Comparison of ENCODE assay signal across 11 cellular contexts in genomic region chr2:235439959-235440662, GRCh38. TPM values are rescaled to one million over a fixed set of nuclear protein-coding genes. Genes with fewer than 3 reads are reported as not detected.
DNase-seq lines count a peak whose midpoint lies in the region; ATAC-seq, FAIRE-seq and TF ChIP-seq lines count a peak whose summit lies in the region.
"Had no signal": no experiment of that assay in that cellular context is flagged by ENCODE, and none has a peak within 500 bp of the region (broad histone marks: within the 10 kb centered on the region; RNA-seq: fewer than 3 reads in every experiment).

No MANE protein-coding gene starts in this region.

- DNase-seq in H7 (peak; percentile 33), H1 (ENCODE audit: low read depth in 1 of 2, low spot score in 2 of 2) (no peak), SHP77 (lab: John Stamatoyannopoulos, UW) (no peak), left cardiac atrium (no peak), omental fat pad (ENCODE audit: low spot score) (no peak)
- DNase-seq: Caco-2; CD8-positive, alpha-beta memory T cell; DMS53; GF-D8; H9 had no signal

- H2BK15ac ChIP-seq in H1 (ENCODE audit: low read length), result no peak overlapping the region

- peak overlapping the region; percentile 9; the same call in 1 of the 2 replicates for H4K8ac ChIP-seq in H1 (ENCODE audit: extremely low read depth, insufficient read depth, low read length)

- H3K4me3 ChIP-seq in H7 (ENCODE audit: insufficient read depth, low read depth, low read length) (no peak overlapping the region), H1 (ENCODE audit: extremely low read depth in 1 of 4, insufficient read depth in 2 of 4, low read depth in 3 of 4, low read length in 4 of 4) (no peak overlapping the region), parathyroid adenoma (ENCODE audit: low read depth, low read length) (no peak overlapping the region)

- peaks cover 0 to 4% (median 0%) of the 10 kb centered on the region in 4 experiments; a peak in 1 of 7 replicates for H3K4me1 ChIP-seq in H1 (replicated peaks in 1 of 4; ENCODE audit: control insufficient read depth in 3 of 4, insufficient read depth in 4 of 4, low read length in 3 of 4)
- H3K4me1 ChIP-seq in parathyroid adenoma, result peaks cover 4% of the 10 kb centered on the region
- H3K4me1 ChIP-seq: Caco-2 had no signal

- H3K56ac ChIP-seq in H1 (replicated peaks; ENCODE audit: insufficient read length, low read depth, low read length), result no peak overlapping the region

- H3K36me3 ChIP-seq in H7 (replicated peaks; ENCODE audit: control insufficient read depth, insufficient read depth, low read length) (no peaks in the 10 kb centered on the region), H1 (ENCODE audit: control insufficient read depth in 2 of 4, insufficient read depth in 4 of 4, low read length in 3 of 4) (no peaks in the 10 kb centered on the region), parathyroid adenoma (ENCODE audit: control insufficient read depth, insufficient read depth, low read length) (no peaks in the 10 kb centered on the region)

- H3K27ac ChIP-seq in H1 (ENCODE audit: low read depth, low read length) (no peak overlapping the region), parathyroid adenoma (no peak overlapping the region)

- WGBS in H1 (ENCODE audit: extremely low coverage in 1 of 2, insufficient coverage in 1 of 2, insufficient read length in 1 of 2, insufficient replicate concordance in 2 of 2, low coverage in 1 of 2, low lambda C conversion rate in 2 of 2, missing lambda C conversion rate in 1 of 2), 2 experiments, result 89% methylated on average over 18 of the region's 18 CpGs; no CpG with 5 or more reads in 1 of the 2 experiments

- no peak overlapping the region for H4K91ac ChIP-seq in H1 (replicated peaks; ENCODE audit: insufficient read length, low read length)

- intact Hi-C loops in left cardiac atrium (cut with DNase I), result no loop called here

- no peaks in the 10 kb centered on the region for H3K9me3 ChIP-seq in H1 (ENCODE audit: insufficient read depth in 2 of 2, low read depth in 1 of 2, low read length in 1 of 2)
- no peaks in the 10 kb centered on the region for H3K9me3 ChIP-seq in parathyroid adenoma (ENCODE audit: control insufficient read depth, low read length)

- no peak overlapping the region for H2BK5ac ChIP-seq in H1 (ENCODE audit: low read depth, low read length)

- no peak overlapping the region for H3K4me2 ChIP-seq in H1 (ENCODE audit: insufficient read depth in 1 of 2, low read depth in 2 of 2, low read length in 2 of 2)
- no peak overlapping the region for H3K4me2 ChIP-seq in parathyroid adenoma (ENCODE audit: low read length)

- no peak overlapping the region for H2AK5ac ChIP-seq in H1 (ENCODE audit: low read depth, low read length)

- no peak overlapping the region for H3K23ac ChIP-seq in H1 (ENCODE audit: insufficient read length)

- H3K79me2 ChIP-seq in H1 (ENCODE audit: control insufficient read depth in 1 of 2, insufficient read depth in 2 of 2, low read length in 2 of 2) (no peaks in the 10 kb centered on the region), parathyroid adenoma (no peaks in the 10 kb centered on the region)

- TF ChIP-seq RAD21 in H1 (IDR thresholded peaks at IDR 0.05 in 1 of 2, conservative IDR thresholded peaks at IDR 0.05 in 1 of 2; ENCODE audit: low read depth in 2 of 2, low read length in 2 of 2), result no peak

- H2AFZ ChIP-seq in H1 (ENCODE audit: low read length), result peak overlapping the region; percentile 26; the same call in 1 of the 2 replicates
- H2AFZ ChIP-seq in parathyroid adenoma, result peak overlapping the region; percentile 40

- H2BK20ac ChIP-seq in H1 (ENCODE audit: low read length), result no peak overlapping the region

- H3K9ac ChIP-seq in H1 (replicated peaks in 1 of 4; ENCODE audit: extremely low read depth in 1 of 4, low read depth in 3 of 4, low read length in 3 of 4) (no peak overlapping the region; a peak in 1 of 7 replicates), parathyroid adenoma (no peak overlapping the region)

- FAIRE-seq in H1 (lab: Jason Lieb, UNC), result no peak

- CTCF ChIA-PET in H1 (lab: Charles Lee; ENCODE audit: partially characterized antibody), result interaction anchor here (1.0 to 1.2 kb wide), 3 partner anchors 139 to 309 kb away, joined by 3 read pairs; no protein-coding TSS in a partner anchor

- no peaks in the 10 kb centered on the region for H3K27me3 ChIP-seq in H7 (ENCODE audit: control insufficient read depth, insufficient read depth, low read length)
- no peaks in the 10 kb centered on the region for H3K27me3 ChIP-seq in H1 (replicated peaks in 1 of 4; ENCODE audit: control insufficient read depth in 3 of 4, extremely low read depth in 1 of 4, insufficient read depth in 3 of 4, low read length in 3 of 4)
- no peaks in the 10 kb centered on the region for H3K27me3 ChIP-seq in parathyroid adenoma (ENCODE audit: control insufficient read depth, insufficient read depth, low read length)

- H2BK12ac ChIP-seq in H1 (ENCODE audit: low read depth, low read length), result no peak overlapping the region

- TF ChIP-seq EP300 in H1 (IDR thresholded peaks at IDR 0.05; ENCODE audit: borderline replicate concordance in 1 of 2, low read depth in 2 of 2, low read length in 2 of 2), result no peak

- H4K20me1 ChIP-seq in H1 (replicated peaks in 1 of 2; ENCODE audit: control insufficient read depth in 1 of 2, insufficient read depth in 2 of 2, low read length in 2 of 2), result no peaks in the 10 kb centered on the region

- no peak overlapping the region for H3K14ac ChIP-seq in H1 (ENCODE audit: insufficient read length)

- no peak for TF ChIP-seq POLR2A in H1 (IDR thresholded peaks at IDR 0.05; ENCODE audit: control extremely low read depth in 1 of 2, low read depth in 2 of 2, low read length in 2 of 2)

- H3K4ac ChIP-seq in H1 (replicated peaks; ENCODE audit: insufficient read length, low read depth, low read length), result no peak overlapping the region

- no peak overlapping the region for H3K18ac ChIP-seq in H1 (ENCODE audit: extremely low read depth, low read length)

- no peaks in the 10 kb centered on the region for H3K23me2 ChIP-seq in H1 (ENCODE audit: low read depth, low read length)

- no peaks in the 10 kb centered on the region for H3K79me1 ChIP-seq in H1 (ENCODE audit: low read depth, low read length)

- no peak overlapping the region for H2BK120ac ChIP-seq in H1 (replicated peaks; ENCODE audit: low read depth, low read length)

- POLR2A ChIA-PET in H1 (lab: Charles Lee; ENCODE audit: partially characterized antibody), result no interaction called here

- ATAC-seq in left cardiac atrium, result no peak
- no peak for ATAC-seq in omental fat pad (ENCODE audit: low FRiP score)

- H4K5ac ChIP-seq in H1 (ENCODE audit: insufficient read length, low read depth, low read length), result no peak overlapping the region

- no peak for TF ChIP-seq CTCF in H1 (IDR thresholded peaks at IDR 0.05; ENCODE audit: control extremely low read depth in 1 of 3, insufficient read depth in 1 of 3, low read depth in 1 of 3, low read length in 3 of 3)
- TF ChIP-seq CTCF in parathyroid adenoma (IDR thresholded peaks at IDR 0.05), result no peak
- no peak for TF ChIP-seq CTCF in omental fat pad (IDR thresholded peaks at IDR 0.05)

RNA-seq across cellular contexts. Expression of gene AGAP1, which starts 53.7 kb away (rescaled TPM):
- 12.6 and 17.1 TPM in 2 replicates for total RNA-seq in H7 (2014; rRNA removed; shearing (Covaris generic))
- total RNA-seq in H1 (2021; fragmentation: NEBNext Ultra II Directional; extraction: Animal tissue kit (Norgen Biotek cat#: 25700)), result 39.4 and 40.5 TPM in 2 replicates
- 18.1 and 19.4 TPM in 2 replicates for polyA plus RNA-seq in H1 (2011; rRNA removed)
- polyA plus RNA-seq in H1 (2011; cell fraction: cytosol; rRNA removed), result 16.7 TPM
- 35.0 TPM for polyA plus RNA-seq in H1 (2011; cell fraction: nucleus; rRNA removed)
- polyA plus RNA-seq in H1 (2012, experiment 1 of 2), result 14.0 to 20.9 TPM (median 18.1 TPM) in 4 replicates
- polyA plus RNA-seq in H1 (2012, experiment 2 of 2), result 7.8 TPM
- polyA plus RNA-seq in H1 (2013, experiment 1 of 2), result 15.0 TPM
- polyA plus RNA-seq in H1 (2013, experiment 2 of 2), result 14.7 TPM
- polyA minus RNA-seq in H1 (2011; rRNA and poly(A)+ RNA removed), result 84.6 and 95.9 TPM in 2 replicates
- 24.8 TPM for polyA minus RNA-seq in H1 (2011; cell fraction: cytosol; rRNA and poly(A)+ RNA removed)
- 90.8 TPM for polyA minus RNA-seq in H1 (2011; cell fraction: nucleus; rRNA and poly(A)+ RNA removed)
- total RNA-seq in left cardiac atrium, result 10 to 100 TPM; 22.5 to 23.9 TPM
- total RNA-seq in omental fat pad, result 10 to 100 TPM; 15.5 to 24.3 (median 16.2) TPM
